33 cellular contexts compared by ENCODE assay signal in the genomic region with DNA sequence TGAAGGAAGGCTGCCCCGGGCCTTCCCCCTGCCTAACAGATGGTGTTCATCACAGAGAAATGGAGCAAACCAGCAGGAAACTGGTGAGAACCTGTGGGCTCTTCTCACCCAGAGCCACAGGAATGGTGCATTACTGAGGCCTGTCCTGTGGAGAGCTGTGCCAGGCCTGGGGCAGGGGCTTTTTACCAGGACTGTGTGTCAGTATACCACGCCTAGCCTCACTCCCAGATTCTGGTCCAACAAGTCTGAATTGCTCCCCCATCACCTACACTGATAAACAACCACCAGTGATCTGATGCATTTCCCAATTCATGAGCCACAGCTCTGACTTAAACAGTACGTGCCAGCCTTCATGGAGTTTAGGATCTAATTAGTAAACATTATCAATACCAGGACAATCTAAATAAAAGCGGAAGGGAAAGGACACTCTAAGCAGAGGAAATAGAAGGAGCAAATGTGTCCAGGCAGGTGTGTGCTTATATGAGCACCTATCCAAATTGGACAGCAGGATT. TPM values are rescaled to one million over a fixed set of nuclear protein-coding genes. Genes with fewer than 3 reads are reported as not detected.
"Had no signal": no experiment of that assay in that cellular context is flagged by ENCODE, and none has a peak within 500 bp of the region (broad histone marks: within the 10 kb centered on the region; RNA-seq: fewer than 3 reads in every experiment).

No MANE protein-coding gene starts in this region.

- H3K4me1 Mint-ChIP-seq: activated naive CD8-positive, alpha-beta T cell treated with anti-CD3 and anti-CD28 coated beads, Interleukin-2, amount 50 U/mL, for 24 hours; central memory CD8-positive, alpha-beta T cell; immature natural killer cell; neural crest cell had no signal

- H3K4me1 ChIP-seq: breast epithelium, pancreas, prostate gland, right atrium auricular region had no signal

- H3K4me3 Mint-ChIP-seq: activated naive CD4-positive, alpha-beta T cell treated with anti-CD3 and anti-CD28 coated beads, Interleukin-2, amount 50 U/mL, for 24 hours; activated naive CD8-positive, alpha-beta T cell treated with anti-CD3 and anti-CD28 coated beads, Interleukin-2, amount 50 U/mL, for 24 hours; central memory CD8-positive, alpha-beta T cell; immature natural killer cell; naive thymus-derived CD4-positive, alpha-beta T cell; neural crest cell; stimulated activated naive CD8-positive, alpha-beta T cell treated with anti-CD3 and anti-CD28 coated beads, Interleukin-15, Interleukin-2, amounts not matched to agents 100 ng/mL and 50 ng/mL, for 24 hours; T-helper 1 cell treated with Interleukin-12 subunit alpha and Interleukin-12 subunit beta and Interleukin-4 antibody, amounts not matched to agents 30 μg/mL and 1 μg/mL, for 36 hours had no signal

- H3K9me3 Mint-ChIP-seq: activated naive CD4-positive, alpha-beta T cell treated with anti-CD3 and anti-CD28 coated beads, Interleukin-2, amount 50 U/mL, for 24 hours; activated naive CD8-positive, alpha-beta T cell treated with anti-CD3 and anti-CD28 coated beads, Interleukin-2, amount 50 U/mL, for 24 hours; activated T-helper 2 cell treated with anti-CD3 and anti-CD28 coated beads, Interferon-gamma antibody, Interleukin-2, Interleukin-4, amounts not matched to agents 10 μg/mL and 5 μg/mL and 100 μg/mL, durations not matched to agents 14 hours and 24 hours and 36 hours; central memory CD8-positive, alpha-beta T cell; immature natural killer cell; naive thymus-derived CD4-positive, alpha-beta T cell; neural crest cell; stimulated activated naive CD8-positive, alpha-beta T cell treated with anti-CD3 and anti-CD28 coated beads, Interleukin-15, Interleukin-2, amounts not matched to agents 100 ng/mL and 50 ng/mL, for 24 hours; T-helper 1 cell treated with Interleukin-12 subunit alpha and Interleukin-12 subunit beta and Interleukin-4 antibody, amounts not matched to agents 30 μg/mL and 1 μg/mL, for 36 hours had no signal

- H3K9me3 ChIP-seq: breast epithelium, pancreas, prostate gland, right atrium auricular region, upper lobe of left lung had no signal

- DNase-seq: activated CD4-positive, alpha-beta T cell treated with anti-CD3 and anti-CD28 coated beads for 48 hours; activated CD4-positive, alpha-beta T cell treated with anti-CD3 and anti-CD28 coated beads, Interleukin-2, amount 50 U/mL, for 48 hours; activated naive CD8-positive, alpha-beta T cell treated with anti-CD3 and anti-CD28 coated beads, Interleukin-2, amount 50 U/mL, for 24 hours; activated T-cell treated with anti-CD3 and anti-CD28 coated beads, Interleukin-2, amount 50 U/mL, for 48 hours; amygdala; dermis blood vessel endothelial cell; effector CD4-positive, alpha-beta T cell; head of caudate nucleus; hippocampal formation; immature natural killer cell; kidney; left colon; mammary epithelial cell; naive thymus-derived CD4-positive, alpha-beta T cell; nucleus accumbens; pancreas; stimulated activated CD4-positive, alpha-beta T cell treated with anti-CD3 and anti-CD28 coated beads, Interleukin-2, amount 100 ng/mL, for 48 hours; substantia nigra; SW 1271; T-helper 9 cell; upper lobe of left lung had no signal

- H3K27ac ChIP-seq: breast epithelium, pancreas, prostate gland, right atrium auricular region, upper lobe of left lung, VCaP had no signal

- ATAC-seq: activated CD4-positive, CD25-positive, alpha-beta regulatory T cell treated with anti-CD3 and anti-CD28 coated beads, Interleukin-2, amount 50 U/mL, for 24 hours; activated naive CD8-positive, alpha-beta T cell treated with anti-CD3 and anti-CD28 coated beads, Interleukin-2, amount 50 U/mL, for 24 hours; left colon; naive thymus-derived CD4-positive, alpha-beta T cell; pancreas had no signal

- H3K4me3 ChIP-seq: breast epithelium, pancreas, prostate gland, right atrium auricular region, upper lobe of left lung had no signal

- H3K36me3 Mint-ChIP-seq: activated naive CD4-positive, alpha-beta T cell treated with anti-CD3 and anti-CD28 coated beads, Interleukin-2, amount 50 U/mL, for 24 hours; immature natural killer cell; naive thymus-derived CD4-positive, alpha-beta T cell had no signal

- H3K27me3 ChIP-seq: breast epithelium, pancreas, right atrium auricular region, upper lobe of left lung had no signal

- H3K27ac Mint-ChIP-seq: activated naive CD4-positive, alpha-beta T cell treated with anti-CD3 and anti-CD28 coated beads, Interleukin-2, amount 50 U/mL, for 24 hours; activated naive CD8-positive, alpha-beta T cell treated with anti-CD3 and anti-CD28 coated beads, Interleukin-2, amount 50 U/mL, for 24 hours; activated T-helper 2 cell treated with anti-CD3 and anti-CD28 coated beads, Interferon-gamma antibody, Interleukin-2, Interleukin-4, amounts not matched to agents 10 μg/mL and 5 μg/mL and 100 μg/mL, durations not matched to agents 14 hours and 24 hours and 36 hours; immature natural killer cell; naive thymus-derived CD4-positive, alpha-beta T cell; stimulated activated naive CD8-positive, alpha-beta T cell treated with anti-CD3 and anti-CD28 coated beads, Interleukin-15, Interleukin-2, amounts not matched to agents 100 ng/mL and 50 ng/mL, for 24 hours; T-helper 1 cell treated with Interleukin-12 subunit alpha and Interleukin-12 subunit beta and Interleukin-4 antibody, amounts not matched to agents 30 μg/mL and 1 μg/mL, for 36 hours had no signal

- H3K36me3 ChIP-seq: breast epithelium, pancreas, prostate gland, right atrium auricular region, upper lobe of left lung had no signal

RNA-seq across cellular contexts. Expression of gene ACTG2, which starts 24.9 kb away (rescaled TPM):
- total RNA-seq: dermis blood vessel endothelial cell; epithelial cell of proximal tubule; naive thymus-derived CD4-positive, alpha-beta T cell; neural crest cell had no signal
